In genomic region chr3:196142674-196142988, GRCh38 we compare ENCODE assay signal across 1 cellular context.
TF ChIP-seq lines count a peak whose summit lies in the region.

No MANE protein-coding gene starts in this region.

TF ChIP-seq in K562, 482 proteins besides CTCF, POLR2A, EP300 and RAD21 (continued from another document and continues in another):
- peak; percentile 51 for TF ChIP-seq ZNF592 (IDR thresholded peaks at IDR 0.05)
- no peak for TF ChIP-seq SRF (CRISPR knock-in tag; IDR thresholded peaks at IDR 0.05)
- 0 out of 2 replicates have a peak, but pooled peaks have one; percentile 46 for TF ChIP-seq RFX7 (CRISPR knock-in tag; IDR thresholded peaks at IDR 0.05)
- TF ChIP-seq NR1H2 (CRISPR knock-in tag; IDR thresholded peaks at IDR 0.05) = peak; percentile 52; the same call in 1 of the 2 replicates
- TF ChIP-seq RCOR1 (IDR thresholded peaks at IDR 0.05; ENCODE audit: borderline replicate concordance in 1 of 2, low read depth in 2 of 2, low read length in 2 of 2) = peak in 1 of 2 experiments; percentile 25; a peak in 1 of 4 replicates
- peak; percentile 42; the same call in 1 of the 2 replicates for TF ChIP-seq TCF3 (CRISPR knock-in tag; IDR thresholded peaks at IDR 0.05)
- peak; percentile 25; the same call in 1 of the 2 replicates for TF ChIP-seq MTA3 (IDR thresholded peaks at IDR 0.05; ENCODE audit: borderline replicate concordance)
- TF ChIP-seq KAT7 (CRISPR knock-in tag; IDR thresholded peaks at IDR 0.05; ENCODE audit: borderline replicate concordance) = peak; percentile 61
- TF ChIP-seq TCF15 (CRISPR knock-in tag; IDR thresholded peaks at IDR 0.05) = 0 out of 2 replicates have a peak, but pooled peaks have one; percentile 4
- no peak for TF ChIP-seq ZZZ3 (IDR thresholded peaks at IDR 0.05)
- no peak for TF ChIP-seq ZNF830 (CRISPR knock-in tag; IDR thresholded peaks at IDR 0.05)
- no peak; the same call in 1 of the 2 replicates for TF ChIP-seq CXXC5 (CRISPR knock-in tag; IDR thresholded peaks at IDR 0.05)
- peak; percentile 17; the same call in 1 of the 2 replicates for TF ChIP-seq LCOR (CRISPR knock-in tag; IDR thresholded peaks at IDR 0.05)
- TF ChIP-seq SMAD4 (CRISPR knock-in tag; conservative IDR thresholded peaks at IDR 0.05) = 0 out of 2 replicates have a peak, but pooled peaks have one; percentile 8
- TF ChIP-seq CHD2 (IDR thresholded peaks at IDR 0.05; ENCODE audit: low read depth, low read length) = no peak
- TF ChIP-seq ZHX1 (conservative IDR thresholded peaks at IDR 0.05; ENCODE audit: low read length) = no peak
- peak; percentile 66 for TF ChIP-seq ETV1 (tag; conservative IDR thresholded peaks at IDR 0.05; ENCODE audit: low read depth)
- TF ChIP-seq TOE1 (IDR thresholded peaks at IDR 0.05; ENCODE audit: borderline replicate concordance) = peak; percentile 88; the same call in 1 of the 2 replicates
- no peak for TF ChIP-seq TOE1 (CRISPR knock-in tag; IDR thresholded peaks at IDR 0.05; ENCODE audit: borderline replicate concordance, low read depth)
- TF ChIP-seq MECOM (CRISPR knock-in tag; IDR thresholded peaks at IDR 0.05) = peak; percentile 76
- 0 out of 2 replicates have a peak, but pooled peaks have one; percentile 13 for TF ChIP-seq ZEB2 (IDR thresholded peaks at IDR 0.05)
- peak; percentile 92 for TF ChIP-seq TFE3 (CRISPR knock-in tag; IDR thresholded peaks at IDR 0.05)
- TF ChIP-seq RREB1 (CRISPR knock-in tag; IDR thresholded peaks at IDR 0.05) = no peak
- TF ChIP-seq ZBTB7A (IDR thresholded peaks at IDR 0.05; ENCODE audit: borderline replicate concordance, control insufficient read depth, low read depth, low read length) = 0 out of 2 replicates have a peak, but pooled peaks have one; percentile 12
- TF ChIP-seq ZNF75A (CRISPR knock-in tag; IDR thresholded peaks at IDR 0.05) = no peak
- TF ChIP-seq ZBTB40 (IDR thresholded peaks at IDR 0.05) = peak; percentile 58; the same call in 1 of the 2 replicates
- no peak for TF ChIP-seq ZBTB40 (CRISPR knock-in tag; IDR thresholded peaks at IDR 0.05)
- TF ChIP-seq DMBX1 (CRISPR knock-in tag; IDR thresholded peaks at IDR 0.05; ENCODE audit: borderline replicate concordance) = peak; percentile 13; the same call in 1 of the 2 replicates
- no peak for TF ChIP-seq NR2C2 (CRISPR knock-in tag; IDR thresholded peaks at IDR 0.05)
- peak; percentile 78; the same call in 1 of the 2 replicates for TF ChIP-seq NR2C2 (tag; IDR thresholded peaks at IDR 0.05)
- 0 out of 2 replicates have a peak, but pooled peaks have one; percentile 7 for TF ChIP-seq DPF2 (IDR thresholded peaks at IDR 0.05)
